Comparison of ENCODE assay signal across 19 cellular contexts in the genomic region with DNA sequence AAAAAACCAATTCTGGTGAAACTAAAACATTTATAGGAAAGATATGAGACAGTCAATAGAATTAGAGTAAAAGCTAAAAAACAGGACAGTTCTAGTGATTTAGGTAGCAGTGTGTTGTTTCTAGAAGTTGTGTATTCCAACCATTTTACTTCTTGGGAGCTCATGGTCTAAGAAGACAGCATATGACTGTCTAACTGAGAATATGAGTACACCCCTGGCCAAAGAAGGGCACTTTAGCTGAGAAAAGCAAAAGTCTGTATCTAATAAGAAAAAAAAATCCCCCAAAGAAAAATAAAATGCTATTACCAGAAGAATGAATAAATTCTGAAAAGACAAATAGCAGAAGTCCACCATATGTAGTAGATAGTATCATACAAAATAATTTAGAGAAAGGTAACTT. TPM values are rescaled to one million over a fixed set of nuclear protein-coding genes. Genes with fewer than 3 reads are reported as not detected.
DNase-seq lines count a peak whose midpoint lies in the region; ATAC-seq and TF ChIP-seq lines count a peak whose summit lies in the region.
"Had no signal": no experiment of that assay in that cellular context is flagged by ENCODE, and none has a peak within 500 bp of the region (broad histone marks: within the 10 kb centered on the region; RNA-seq: fewer than 3 reads in every experiment).

No MANE protein-coding gene starts in this region.

- no peak overlapping the region for H3K4me2 ChIP-seq in HCT116 (ENCODE audit: low read length)

- H3K9me3 Mint-ChIP-seq in activated T-cell treated with anti-CD3 and anti-CD28 coated beads, Interleukin-2, amount 50 U/mL, for 72 hours: no peaks in the 10 kb centered on the region
- H3K9me3 Mint-ChIP-seq in activated T-cell treated with anti-CD3 and anti-CD28 coated beads, Interleukin-2, amount 50 U/mL, for 4 hours: no peaks in the 10 kb centered on the region
- H3K9me3 Mint-ChIP-seq: CD4-positive, alpha-beta T cell; H9 had no signal

- no peak for TF ChIP-seq RAD21 in HCT116 (IDR thresholded peaks at IDR 0.05; ENCODE audit: low read depth)

- H3K9me3 ChIP-seq in HCT116 (ENCODE audit: control insufficient read depth in 1 of 2, insufficient read depth in 1 of 2, low read depth in 1 of 2, low read length in 2 of 2) (no peaks in the 10 kb centered on the region), RWPE2 (ENCODE audit: severe bottlenecking) (no peaks in the 10 kb centered on the region)
- H3K9me3 ChIP-seq: BE2C had no signal

- intact Hi-C loops in HCT116 (cut with micrococcal nuclease): loop anchor here (5.0 kb wide), 3 partner anchors 56 to 281 kb away; a partner anchor contains a TSS

- H4K20me1 ChIP-seq in HCT116 (ENCODE audit: insufficient read depth): no peaks in the 10 kb centered on the region

- no peaks in the 10 kb centered on the region for H3K36me3 Mint-ChIP-seq in activated T-cell treated with anti-CD3 and anti-CD28 coated beads, Interleukin-2, amount 50 U/mL, for 72 hours (ENCODE audit: insufficient read depth in 2 of 2)
- no peaks in the 10 kb centered on the region for H3K36me3 Mint-ChIP-seq in activated T-cell treated with anti-CD3 and anti-CD28 coated beads, Interleukin-2, amount 50 U/mL, for 4 hours (ENCODE audit: insufficient read depth)

- peak overlapping the region; percentile 42 for H3K27ac Mint-ChIP-seq in activated T-cell treated with anti-CD3 and anti-CD28 coated beads, Interleukin-2, amount 50 U/mL, for 72 hours
- H3K27ac Mint-ChIP-seq: CD4-positive, alpha-beta T cell; H9 had no signal

- no peak overlapping the region for H3K9ac ChIP-seq in HCT116 (ENCODE audit: low read length)

- H3K4me3 Mint-ChIP-seq in activated T-cell treated with anti-CD3 and anti-CD28 coated beads, Interleukin-2, amount 50 U/mL, for 72 hours: no peak overlapping the region
- no peak overlapping the region for H3K4me3 Mint-ChIP-seq in activated T-cell treated with anti-CD3 and anti-CD28 coated beads, Interleukin-2, amount 50 U/mL, for 4 hours
- H3K4me3 Mint-ChIP-seq: CD4-positive, alpha-beta T cell; H9 had no signal

- no peak for DNase-seq in activated T-cell treated with anti-CD3 and anti-CD28 coated beads, Interleukin-2, amount 50 U/mL, for 72 hours
- no peak for DNase-seq in activated T-cell treated with anti-CD3 and anti-CD28 coated beads, Interleukin-2, amount 50 U/mL, for 4 hours
- DNase-seq in HCT116 (ENCODE audit: low read depth, low spot score): no peak
- DNase-seq in RWPE2 (ENCODE audit: low spot score): no peak
- DNase-seq in epithelial cell of prostate (ENCODE audit: low read depth, low spot score): no peak
- DNase-seq in AG08395 (ENCODE audit: low spot score): no peak
- no peak for DNase-seq in stimulated activated CD4-positive, alpha-beta T cell treated with anti-CD3 and anti-CD28 coated beads, Interleukin-2, amount 100 ng/mL, for 48 hours
- DNase-seq: BE2C; C1 segment of cervical spinal cord; CD4-positive, alpha-beta T cell; DMS79 treated with DMSO at 0.1 percent for 48 hours; GF-D8; H9 had no signal

- H3K27me3 ChIP-seq in HCT116 (ENCODE audit: insufficient read depth, low read length) (no peaks in the 10 kb centered on the region), RWPE2 (ENCODE audit: insufficient read depth, poor library complexity, severe bottlenecking) (no peaks in the 10 kb centered on the region)
- H3K27me3 ChIP-seq: BE2C had no signal

- no peak overlapping the region for H2AFZ ChIP-seq in HCT116 (ENCODE audit: low read depth, low read length, poor library complexity, severe bottlenecking)

- H3K4me1 Mint-ChIP-seq in activated T-cell treated with anti-CD3 and anti-CD28 coated beads, Interleukin-2, amount 50 U/mL, for 72 hours (ENCODE audit: low read depth): no peaks in the 10 kb centered on the region
- H3K4me1 Mint-ChIP-seq in activated T-cell treated with anti-CD3 and anti-CD28 coated beads, Interleukin-2, amount 50 U/mL, for 4 hours (ENCODE audit: low read depth): no peaks in the 10 kb centered on the region
- H3K4me1 Mint-ChIP-seq: H9 had no signal

- RAD21 ChIA-PET in HCT116 (lab: Charles Lee; ENCODE audit: low non-redundant PET in 1 of 2, low total read pairs in 2 of 2, uncharacterized antibody in 2 of 2, unreplicated experiment in 2 of 2): no interaction called here

- POLR2A ChIA-PET in HCT116 (lab: Charles Lee): interaction anchor here (0.7 to 1.6 kb wide), 6 partner anchors 10 to 65 kb away, joined by 3 to 7 read pairs (median 4); a partner anchor contains a TSS

- CTCF ChIA-PET in HCT116 (lab: Charles Lee): no interaction called here

- H3K4me3 ChIP-seq in HCT116 (replicated peaks in 1 of 2; ENCODE audit: low read depth in 1 of 2, low read length in 2 of 2): no peak overlapping the region
- no peak overlapping the region for H3K4me3 ChIP-seq in RWPE2 (ENCODE audit: severe bottlenecking)
- H3K4me3 ChIP-seq: GM12878 had no signal

- H3K4me1 ChIP-seq in HCT116 (ENCODE audit: control insufficient read depth in 1 of 2, insufficient read depth in 2 of 2, low read length in 2 of 2) (peaks cover 30 to 56% of the 10 kb centered on the region in 2 experiments), RWPE2 (ENCODE audit: insufficient read depth, poor library complexity, severe bottlenecking) (peaks cover 17% of the 10 kb centered on the region)
- H3K4me1 ChIP-seq: BE2C had no signal

- no TSS peak for BruUV-seq in HCT116 (replicated peaks; lab: Mats Ljungman, UMichigan)

- no peak for TF ChIP-seq CTCF in HCT116 (IDR thresholded peaks at IDR 0.05 in 2 of 3, conservative IDR thresholded peaks at IDR 0.05 in 1 of 3; ENCODE audit: borderline replicate concordance in 1 of 3, insufficient read depth in 1 of 3, low read depth in 2 of 3, low read length in 2 of 3)
- TF ChIP-seq CTCF in RWPE2 (IDR thresholded peaks at IDR 0.05; ENCODE audit: poor library complexity, severe bottlenecking): no peak

- no peak for TF ChIP-seq POLR2A in HCT116 (IDR thresholded peaks at IDR 0.05; ENCODE audit: borderline replicate concordance, extremely low read depth, insufficient read depth, insufficient read length)

- H3K36me3 ChIP-seq in HCT116 (ENCODE audit: control insufficient read depth in 1 of 2, insufficient read depth in 2 of 2, low read length in 2 of 2) (peaks cover 6 to 12% of the 10 kb centered on the region in 2 experiments), RWPE2 (ENCODE audit: low read depth) (peaks cover 27% of the 10 kb centered on the region)
- H3K36me3 ChIP-seq: BE2C had no signal

- H3K27ac ChIP-seq in HCT116 (ENCODE audit: low read depth, low read length) (peak overlapping the region; percentile 49; the same call in 1 of the 2 replicates), RWPE2 (ENCODE audit: poor library complexity, severe bottlenecking) (peak overlapping the region; percentile 57), epithelial cell of prostate (peak overlapping the region; percentile 76)
- H3K27ac ChIP-seq: 22Rv1 had no signal

- H3K27me3 Mint-ChIP-seq in activated T-cell treated with anti-CD3 and anti-CD28 coated beads, Interleukin-2, amount 50 U/mL, for 72 hours (ENCODE audit: low read depth): peaks cover 6% of the 10 kb centered on the region
- H3K27me3 Mint-ChIP-seq in activated T-cell treated with anti-CD3 and anti-CD28 coated beads, Interleukin-2, amount 50 U/mL, for 4 hours (ENCODE audit: low read depth): peaks cover 12% of the 10 kb centered on the region

- no peaks in the 10 kb centered on the region for H3K79me2 ChIP-seq in HCT116 (ENCODE audit: insufficient read depth, low read length)

- H3K9me2 ChIP-seq in HCT116 (ENCODE audit: insufficient read depth): no peaks in the 10 kb centered on the region

- ATAC-seq in activated T-cell treated with anti-CD3 and anti-CD28 coated beads, Interleukin-2, amount 50 U/mL, for 72 hours (replicated peaks in 1 of 2): no peak
- ATAC-seq in activated T-cell treated with anti-CD3 and anti-CD28 coated beads, Interleukin-2, amount 50 U/mL, for 4 hours: no peak
- ATAC-seq in HCT116: no peak
- no peak for ATAC-seq in RWPE2 (ENCODE audit: low read depth)
- no peak for ATAC-seq in HG02852 (IDR thresholded peaks at IDR 0.05; ENCODE audit: unreplicated experiment)
- ATAC-seq: GM12878 had no signal

TF ChIP-seq in HCT116, 20 proteins besides CTCF, POLR2A, EP300 and RAD21:
- peak; percentile 16; the same call in 1 of the 2 replicates for TF ChIP-seq POLR2AphosphoS5 (IDR thresholded peaks at IDR 0.05; ENCODE audit: low read depth, low read length)
- TF ChIP-seq, protein P1, sequence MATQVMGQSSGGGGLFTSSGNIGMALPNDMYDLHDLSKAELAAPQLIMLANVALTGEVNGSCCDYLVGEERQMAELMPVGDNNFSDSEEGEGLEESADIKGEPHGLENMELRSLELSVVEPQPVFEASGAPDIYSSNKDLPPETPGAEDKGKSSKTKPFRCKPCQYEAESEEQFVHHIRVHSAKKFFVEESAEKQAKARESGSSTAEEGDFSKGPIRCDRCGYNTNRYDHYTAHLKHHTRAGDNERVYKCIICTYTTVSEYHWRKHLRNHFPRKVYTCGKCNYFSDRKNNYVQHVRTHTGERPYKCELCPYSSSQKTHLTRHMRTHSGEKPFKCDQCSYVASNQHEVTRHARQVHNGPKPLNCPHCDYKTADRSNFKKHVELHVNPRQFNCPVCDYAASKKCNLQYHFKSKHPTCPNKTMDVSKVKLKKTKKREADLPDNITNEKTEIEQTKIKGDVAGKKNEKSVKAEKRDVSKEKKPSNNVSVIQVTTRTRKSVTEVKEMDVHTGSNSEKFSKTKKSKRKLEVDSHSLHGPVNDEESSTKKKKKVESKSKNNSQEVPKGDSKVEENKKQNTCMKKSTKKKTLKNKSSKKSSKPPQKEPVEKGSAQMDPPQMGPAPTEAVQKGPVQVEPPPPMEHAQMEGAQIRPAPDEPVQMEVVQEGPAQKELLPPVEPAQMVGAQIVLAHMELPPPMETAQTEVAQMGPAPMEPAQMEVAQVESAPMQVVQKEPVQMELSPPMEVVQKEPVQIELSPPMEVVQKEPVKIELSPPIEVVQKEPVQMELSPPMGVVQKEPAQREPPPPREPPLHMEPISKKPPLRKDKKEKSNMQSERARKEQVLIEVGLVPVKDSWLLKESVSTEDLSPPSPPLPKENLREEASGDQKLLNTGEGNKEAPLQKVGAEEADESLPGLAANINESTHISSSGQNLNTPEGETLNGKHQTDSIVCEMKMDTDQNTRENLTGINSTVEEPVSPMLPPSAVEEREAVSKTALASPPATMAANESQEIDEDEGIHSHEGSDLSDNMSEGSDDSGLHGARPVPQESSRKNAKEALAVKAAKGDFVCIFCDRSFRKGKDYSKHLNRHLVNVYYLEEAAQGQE (IDR thresholded peaks at IDR 0.05; ENCODE audit: low read depth): no peak

RNA-seq across cellular contexts. Expression of a gene that starts 26.4 kb away (rescaled TPM):
- under 1 TPM in 1 of 2 donors, not detected in 1; 0.07 TPM for total RNA-seq in activated T-cell treated with anti-CD3 and anti-CD28 coated beads, Interleukin-2, amount 50 U/mL, for 72 hours
- total RNA-seq in activated T-cell treated with anti-CD3 and anti-CD28 coated beads, Interleukin-2, amount 50 U/mL, for 4 hours: under 1 TPM; 0.13 to 0.63 (median 0.54) TPM
- 498 TPM for total RNA-seq in HCT116 (2021; ENCODE audit: unreplicated experiment)
- polyA plus RNA-seq in HCT116 (2012): 167 and 184 TPM in 2 replicates
- total RNA-seq: GM12878, H1, H9, HT1080 had no signal
- polyA plus RNA-seq: GM12878, H1 had no signal

RNA-seq across cellular contexts. Expression of a gene that starts 53.6 kb away (rescaled TPM):
- total RNA-seq in activated T-cell treated with anti-CD3 and anti-CD28 coated beads, Interleukin-2, amount 50 U/mL, for 72 hours: 1 to 10 TPM; 4.8 to 7.5 TPM
- total RNA-seq in activated T-cell treated with anti-CD3 and anti-CD28 coated beads, Interleukin-2, amount 50 U/mL, for 4 hours: under 1 TPM; 0.73 to 0.92 (median 0.79) TPM
- 739 TPM for total RNA-seq in HCT116 (2021; ENCODE audit: unreplicated experiment)
- 858 and 927 TPM in 2 replicates for polyA plus RNA-seq in HCT116 (2012)
- total RNA-seq: A673, GM12878, H1 had no signal
- polyA plus RNA-seq: H1 had no signal

Comparison
In these comparisons a context has a peak if more than half of its experiments do, and no peak if none do; other contexts are left out.
1. RNA of a gene that starts 26.4 kb away (total RNA-seq): 498 TPM in HCT116 (single experiment); 0.13 to 0.63 TPM in activated T-cell treated with anti-CD3 and anti-CD28 coated beads, Interleukin-2, amount 50 U/mL, for 4 hours and 0.07 TPM in activated T-cell treated with anti-CD3 and anti-CD28 coated beads, Interleukin-2, amount 50 U/mL, for 72 hours; every median in the first group is over 100 times any median in the second.
2. RNA of a gene that starts 53.6 kb away (total RNA-seq): 739 TPM in HCT116 (single experiment); 4.8 to 7.5 TPM in activated T-cell treated with anti-CD3 and anti-CD28 coated beads, Interleukin-2, amount 50 U/mL, for 72 hours and 0.73 to 0.92 TPM in activated T-cell treated with anti-CD3 and anti-CD28 coated beads, Interleukin-2, amount 50 U/mL, for 4 hours; every median in the first group is over 10 times any median in the second.
3. Peak in every context shown above with its lines, with median percentiles within 50 percentile points of each other: H3K27ac ChIP-seq.